Comparison of ENCODE assay signal across 15 cellular contexts in the genomic region with DNA sequence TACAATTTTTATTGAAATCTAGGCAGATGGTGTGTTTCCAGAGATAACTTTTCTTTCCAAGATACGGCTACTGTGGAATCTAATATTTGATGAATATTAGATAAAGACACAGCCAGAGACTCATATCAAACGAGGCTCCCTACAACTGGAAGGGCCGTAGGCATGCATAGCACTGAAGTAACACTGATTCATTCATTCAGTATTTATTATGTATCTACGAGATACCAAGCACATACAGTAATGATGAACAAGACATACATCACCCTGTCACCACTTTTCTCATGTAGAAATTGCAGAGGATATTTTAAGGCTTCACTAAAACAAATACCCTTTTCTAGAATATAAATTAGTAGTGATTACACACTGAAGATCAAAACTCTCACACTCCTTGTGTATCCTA.
"Had no signal": no experiment of that assay in that cellular context is flagged by ENCODE, and none has a peak within 500 bp of the region (broad histone marks: within the 10 kb centered on the region; RNA-seq: fewer than 3 reads in every experiment).

No MANE protein-coding gene starts in this region.

- H3K4me3 ChIP-seq: gastrocnemius medialis, heart right ventricle, thyroid gland, uterus had no signal

- H3K9me3 ChIP-seq: gastrocnemius medialis, heart right ventricle, thyroid gland, uterus had no signal

- H3K27ac ChIP-seq: gastrocnemius medialis, heart right ventricle, thyroid gland, uterus had no signal

- H3K27me3 ChIP-seq: gastrocnemius medialis, heart right ventricle, thyroid gland, uterus had no signal

- H3K36me3 ChIP-seq: thyroid gland had no signal

- FAIRE-seq: kidney had no signal

- DNase-seq: activated CD4-positive, alpha-beta T cell treated with anti-CD3 and anti-CD28 coated beads, Interleukin-2, amount 50 U/mL, for 48 hours; activated CD8-positive, alpha-beta memory T cell treated with anti-CD3 and anti-CD28 coated beads, Interleukin-2, amount 10 ng/mL, durations not matched to agents 7 days and 5 days; activated effector memory CD4-positive, alpha-beta T cell treated with Interleukin-2 at 50 U/mL for 16 hours; activated T-cell treated with anti-CD3 and anti-CD28 coated beads, Interleukin-2, amount 50 U/mL, for 24 hours; amniotic stem cell; cerebellar nuclear complex; gastrocnemius medialis; heart right ventricle; kidney; left ventricle myocardium superior; nephron progenitor cell; thyroid gland; uterus had no signal

- H3K4me1 ChIP-seq: gastrocnemius medialis, thyroid gland had no signal

- ATAC-seq: activated CD4-positive, CD25-positive, alpha-beta regulatory T cell treated with anti-CD3 and anti-CD28 coated beads, Interleukin-2, amount 50 U/mL, for 24 hours; activated CD8-positive, alpha-beta memory T cell treated with anti-CD3 and anti-CD28 coated beads, Interleukin-2, amount 10 ng/mL, durations not matched to agents 7 days and 5 days; esophagus mucosa; gastrocnemius medialis; heart right ventricle; left ventricle myocardium superior had no signal
